ENCODE assay signal across 23 cellular contexts in genomic region chr1:76819976-76820375, GRCh38. TPM values are rescaled to one million over a fixed set of nuclear protein-coding genes. Genes with fewer than 3 reads are reported as not detected.
DNase-seq lines count a peak whose midpoint lies in the region; FAIRE-seq and TF ChIP-seq lines count a peak whose summit lies in the region.
"Had no signal": no experiment of that assay in that cellular context is flagged by ENCODE, and none has a peak within 500 bp of the region (broad histone marks: within the 10 kb centered on the region; RNA-seq: fewer than 3 reads in every experiment).

No MANE protein-coding gene starts in this region.

- H3K36me3 ChIP-seq in bronchial epithelial cell (ENCODE audit: control insufficient read depth, insufficient read depth, low read length) (no peaks in the 10 kb centered on the region), neural progenitor cell (no peaks in the 10 kb centered on the region)
- H3K36me3 ChIP-seq: BE2C; BLaER1 treated with 17β-estradiol and CSF1 and Interleukin-3, amounts not matched to agents 10 nM and 100 nM had no signal

- H3K4me3 Mint-ChIP-seq in neural progenitor cell, result no peak overlapping the region
- H3K4me3 Mint-ChIP-seq: CD14-positive monocyte; CD4-positive, alpha-beta T cell; CD8-positive, alpha-beta memory T cell; GM23338; H9 had no signal

- no peak overlapping the region for H3K27ac Mint-ChIP-seq in neural progenitor cell
- H3K27ac Mint-ChIP-seq: CD14-positive monocyte; CD4-positive, alpha-beta T cell; CD8-positive, alpha-beta memory T cell; GM23338; H9 had no signal

- peaks cover 2% of the 10 kb centered on the region for H3K4me1 Mint-ChIP-seq in neural progenitor cell
- H3K4me1 Mint-ChIP-seq: CD14-positive monocyte; CD8-positive, alpha-beta memory T cell; GM23338; H9 had no signal

- H3K4me3 ChIP-seq in bronchial epithelial cell (ENCODE audit: low read depth, low read length) (no peak overlapping the region), neural progenitor cell (no peak overlapping the region)
- H3K4me3 ChIP-seq: A549; BLaER1 treated with 17β-estradiol and CSF1 and Interleukin-3, amounts not matched to agents 10 nM and 100 nM; GM23338 had no signal

- no peak for TF ChIP-seq CTCF in bronchial epithelial cell (IDR thresholded peaks at IDR 0.05; ENCODE audit: insufficient read depth, low read length, severe bottlenecking)
- no peak for TF ChIP-seq CTCF in neural progenitor cell (IDR thresholded peaks at IDR 0.05)

- H3K27me3 ChIP-seq in bronchial epithelial cell (ENCODE audit: control insufficient read depth, insufficient read depth, low read length), result no peaks in the 10 kb centered on the region
- H3K27me3 ChIP-seq in neural progenitor cell, result no peaks in the 10 kb centered on the region
- H3K27me3 ChIP-seq: BE2C; BLaER1 treated with 17β-estradiol and CSF1 and Interleukin-3, amounts not matched to agents 10 nM and 100 nM had no signal

- no peak for FAIRE-seq in bronchial epithelial cell (lab: Jason Lieb, UNC)
- FAIRE-seq: A549, D721Med, G401.6, GM19239 had no signal

- no peak overlapping the region for H2AFZ ChIP-seq in neural progenitor cell (replicated peaks)
- H2AFZ ChIP-seq: GM23338 had no signal

- H3K79me2 ChIP-seq in neural progenitor cell (ENCODE audit: low read depth), result no peaks in the 10 kb centered on the region

- no peak overlapping the region for H3K9ac ChIP-seq in neural progenitor cell
- H3K9ac ChIP-seq: BLaER1 treated with 17β-estradiol and CSF1 and Interleukin-3, amounts not matched to agents 10 nM and 100 nM had no signal

- DNase-seq in DMS53 (lab: John Stamatoyannopoulos, UW) (peak; percentile 18), DMS53 treated with DMSO at 0.1 percent for 48 hours (lab: John Stamatoyannopoulos, UW; ENCODE audit: unreplicated experiment) (no peak), NCI-H69 (lab: John Stamatoyannopoulos, UW) (peak; percentile 69), bronchial epithelial cell (ENCODE audit: low read depth) (peak; percentile 34), neural progenitor cell (ENCODE audit: low spot score) (no peak), NAMALWA (ENCODE audit: low spot score) (no peak)
- no peak for DNase-seq in stimulated activated naive CD4-positive, alpha-beta T cell treated with Interleukin-2 at 50 U/mL for 16 hours (lab: John Stamatoyannopoulos, UW)
- DNase-seq: 8988T; ACHN; AML-193; BE2C; CD4-positive, alpha-beta T cell; CD8-positive, alpha-beta memory T cell; DMS 273 treated with DMSO at 0.1 percent for 48 hours; DND-41; H9 had no signal

- H4K20me1 ChIP-seq in neural progenitor cell (ENCODE audit: low read depth), result no peaks in the 10 kb centered on the region
- H4K20me1 ChIP-seq: BLaER1 treated with 17β-estradiol and CSF1 and Interleukin-3, amounts not matched to agents 10 nM and 100 nM had no signal

- no peaks in the 10 kb centered on the region for H3K9me3 Mint-ChIP-seq in neural progenitor cell
- H3K9me3 Mint-ChIP-seq: CD4-positive, alpha-beta T cell; GM23338; H9 had no signal

- H3K36me3 Mint-ChIP-seq in neural progenitor cell, result no peaks in the 10 kb centered on the region
- H3K36me3 Mint-ChIP-seq: CD14-positive monocyte; CD8-positive, alpha-beta memory T cell had no signal

- H3K4me2 ChIP-seq in neural progenitor cell, result no peak overlapping the region
- H3K4me2 ChIP-seq: A549; BLaER1 treated with 17β-estradiol and CSF1 and Interleukin-3, amounts not matched to agents 10 nM and 100 nM; GM23338 had no signal

- H3K27me3 Mint-ChIP-seq in neural progenitor cell (ENCODE audit: insufficient read depth, low read depth), result no peaks in the 10 kb centered on the region

- H3K9me3 ChIP-seq in neural progenitor cell (ENCODE audit: low read depth), result no peaks in the 10 kb centered on the region
- H3K9me3 ChIP-seq: A549; BE2C; BLaER1 treated with 17β-estradiol and CSF1 and Interleukin-3, amounts not matched to agents 10 nM and 100 nM had no signal

- H3F3A ChIP-seq in neural progenitor cell (ENCODE audit: low read depth), result no peaks in the 10 kb centered on the region

- H3K4me1 ChIP-seq in neural progenitor cell, result no peaks in the 10 kb centered on the region
- H3K4me1 ChIP-seq: A549; BE2C; BLaER1 treated with 17β-estradiol and CSF1 and Interleukin-3, amounts not matched to agents 10 nM and 100 nM had no signal

- H3K27ac ChIP-seq in neural progenitor cell, result no peak overlapping the region
- H3K27ac ChIP-seq: A549; BLaER1 treated with 17β-estradiol and CSF1 and Interleukin-3, amounts not matched to agents 10 nM and 100 nM had no signal

RNA-seq across cellular contexts. Expression of gene ST6GALNAC5, which starts 47.3 kb away (rescaled TPM):
- total RNA-seq in bronchial epithelial cell (0.26 and 2.3 TPM in 2 replicates), neural progenitor cell (ENCODE audit: low replicate concordance) (30.7 and 35.9 TPM in 2 replicates)
- total RNA-seq: CD4-positive, alpha-beta T cell; CD8-positive, alpha-beta memory T cell had no signal

Comparison
In these comparisons a context has a peak if more than half of its experiments do, and no peak if none do; other contexts are left out.
1. DNase-seq: peak in DMS53 (single experiment), NCI-H69 (single experiment) and bronchial epithelial cell (single experiment); none in DMS53 treated with DMSO at 0.1 percent for 48 hours (single experiment), stimulated activated naive CD4-positive, alpha-beta T cell treated with Interleukin-2 at 50 U/mL for 16 hours (single experiment), neural progenitor cell (single experiment) and NAMALWA (single experiment).